Comparison of ENCODE assay signal across 9 cellular contexts in the genomic region with DNA sequence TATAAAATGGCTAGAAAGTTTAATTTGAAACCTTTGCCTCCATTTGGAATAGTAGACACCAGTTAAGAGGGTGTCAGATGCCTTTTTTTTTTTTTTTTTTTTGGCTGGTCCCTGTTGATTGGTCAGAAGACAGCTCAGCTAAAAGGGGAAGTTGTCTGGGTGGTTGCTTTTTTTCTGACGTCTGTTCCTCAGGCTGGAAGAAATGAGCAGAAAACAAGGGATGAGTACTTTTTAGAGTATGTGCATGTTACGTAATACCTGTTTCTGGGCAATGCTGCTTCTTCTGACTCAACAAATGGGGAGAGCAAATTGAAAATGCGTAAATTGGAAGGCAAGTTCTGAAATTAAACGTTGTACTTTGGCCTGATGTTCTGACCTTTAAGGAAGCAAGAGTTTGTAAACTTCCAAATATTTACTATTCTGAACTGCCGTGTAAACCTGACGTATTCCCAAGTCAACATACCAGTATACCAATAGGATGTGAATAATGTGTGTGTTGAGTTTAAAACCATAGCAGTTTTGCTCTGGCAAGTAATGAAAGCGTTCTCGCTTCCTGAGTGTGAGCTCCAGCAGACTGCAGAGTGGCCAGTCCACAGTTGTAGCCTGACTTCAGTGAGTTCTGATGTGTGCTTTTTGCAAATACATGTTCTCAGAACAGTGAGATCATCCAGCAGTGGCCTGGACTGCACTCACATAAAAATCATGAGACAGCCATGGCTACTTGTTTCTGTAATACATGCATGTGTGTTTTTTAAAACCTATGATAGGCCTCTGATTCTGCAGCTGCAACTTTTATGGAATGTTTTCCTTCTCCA. TPM values are rescaled to one million over a fixed set of nuclear protein-coding genes. Genes with fewer than 3 reads are reported as not detected.
A peak's percentile ranks its signal among the peaks of the same experiment; 100 is the strongest.
DNase-seq lines count a peak whose midpoint lies in the region; ATAC-seq lines count a peak whose summit lies in the region.
"Had no signal": no experiment of that assay in that cellular context is flagged by ENCODE, and none has a peak within 500 bp of the region (broad histone marks: within the 10 kb centered on the region; RNA-seq: fewer than 3 reads in every experiment).

No MANE protein-coding gene starts in this region.

- peak overlapping the region; percentile 97 for H3K27ac Mint-ChIP-seq in activated naive CD4-positive, alpha-beta T cell treated with anti-CD3 and anti-CD28 coated beads, Interleukin-2, amount 10 ng/mL, durations not matched to agents 7 days and 5 days
- H3K27ac Mint-ChIP-seq in T-cell, result peak overlapping the region; percentile 93 to 95

- H3K27me3 Mint-ChIP-seq in activated naive CD4-positive, alpha-beta T cell treated with anti-CD3 and anti-CD28 coated beads, Interleukin-2, amount 10 ng/mL, durations not matched to agents 7 days and 5 days, result no peaks in the 10 kb centered on the region
- H3K27me3 Mint-ChIP-seq in T-cell, result no peaks in the 10 kb centered on the region

- DNase-seq in activated naive CD4-positive, alpha-beta T cell treated with anti-CD3 and anti-CD28 coated beads, Interleukin-2, amount 10 ng/mL, durations not matched to agents 7 days and 5 days, result no peak
- DNase-seq in activated naive CD4-positive, alpha-beta T cell treated with anti-CD3 and anti-CD28 coated beads, Interleukin-2, amount 50 U/mL, for 16 hours, result no peak
- no peak for DNase-seq in T-cell
- DNase-seq in fibroblast of gingiva (ENCODE audit: low read depth), result peak; percentile 87
- DNase-seq in sciatic nerve (ENCODE audit: low spot score), result no peak
- no peak for DNase-seq in HK-2 (ENCODE audit: unreplicated experiment)
- DNase-seq: left cardiac atrium had no signal

- intact Hi-C loops in sciatic nerve (cut with DNase I), result loop anchor here (10.0 kb wide), 1 partner anchor 120 kb away; a partner anchor contains a TSS

- H3K9me3 Mint-ChIP-seq in activated naive CD4-positive, alpha-beta T cell treated with anti-CD3 and anti-CD28 coated beads, Interleukin-2, amount 10 ng/mL, durations not matched to agents 7 days and 5 days, result no peaks in the 10 kb centered on the region
- H3K9me3 Mint-ChIP-seq in T-cell, result no peaks in the 10 kb centered on the region

- peaks cover 39% of the 10 kb centered on the region for H3K4me1 Mint-ChIP-seq in activated naive CD4-positive, alpha-beta T cell treated with anti-CD3 and anti-CD28 coated beads, Interleukin-2, amount 10 ng/mL, durations not matched to agents 7 days and 5 days
- peaks cover 34 to 41% (median 40%) of the 10 kb centered on the region in 3 donors for H3K4me1 Mint-ChIP-seq in T-cell

- peaks cover 27% of the 10 kb centered on the region for H3K36me3 Mint-ChIP-seq in activated naive CD4-positive, alpha-beta T cell treated with anti-CD3 and anti-CD28 coated beads, Interleukin-2, amount 10 ng/mL, durations not matched to agents 7 days and 5 days
- H3K36me3 Mint-ChIP-seq in T-cell, result peaks cover 25% of the 10 kb centered on the region

- POLR2A ChIA-PET in T-cell (lab: Charles Lee), result interaction anchor here (0.6 to 2.5 kb wide), 11 partner anchors 11 to 364 kb away, joined by 3 to 21 read pairs (median 5); a partner anchor contains a TSS

- peak overlapping the region; percentile 94 for H3K4me3 Mint-ChIP-seq in activated naive CD4-positive, alpha-beta T cell treated with anti-CD3 and anti-CD28 coated beads, Interleukin-2, amount 10 ng/mL, durations not matched to agents 7 days and 5 days
- H3K4me3 Mint-ChIP-seq in T-cell, result peak overlapping the region; percentile 94 to 95 (median 94)

- ATAC-seq in T-cell (replicated peaks in 1 of 4) (no peak), sciatic nerve (peak; percentile 22), GM21423 (IDR thresholded peaks at IDR 0.05; ENCODE audit: unreplicated experiment) (no peak), HG03460 (IDR thresholded peaks at IDR 0.05; ENCODE audit: unreplicated experiment) (no peak)

- CTCF ChIA-PET in activated naive CD4-positive, alpha-beta T cell treated with anti-CD3 and anti-CD28 coated beads, Interleukin-2, amount 10 ng/mL, durations not matched to agents 7 days and 5 days (lab: Charles Lee), result interaction anchor here (0.6 to 3.7 kb wide), 3 partner anchors 20 to 117 kb away, joined by 3 to 38 read pairs (median 3); no protein-coding TSS in a partner anchor
- CTCF ChIA-PET in T-cell (lab: Charles Lee), result interaction anchor here (0.7 to 2.1 kb wide), 2 partner anchors 116 to 117 kb away, joined by 7 to 9 read pairs; no protein-coding TSS in a partner anchor

RNA-seq across cellular contexts. Expression of a gene that starts 1.7 kb away (rescaled TPM):
- total RNA-seq in T-cell, result 100 to 1,000 TPM in 2 of 5 donors, 10 to 100 TPM in 3; 89.6 to 258 (median 94.4) TPM
- 417 TPM for total RNA-seq in sciatic nerve

RNA-seq across cellular contexts. Expression of a gene that starts 41.6 kb away (rescaled TPM):
- total RNA-seq in T-cell, result 10 to 100 TPM; 15.0 to 22.1 (median 19.2) TPM
- total RNA-seq in sciatic nerve, result 42.4 TPM
